ENCODE assay signal across 10 cellular contexts in the genomic region with DNA sequence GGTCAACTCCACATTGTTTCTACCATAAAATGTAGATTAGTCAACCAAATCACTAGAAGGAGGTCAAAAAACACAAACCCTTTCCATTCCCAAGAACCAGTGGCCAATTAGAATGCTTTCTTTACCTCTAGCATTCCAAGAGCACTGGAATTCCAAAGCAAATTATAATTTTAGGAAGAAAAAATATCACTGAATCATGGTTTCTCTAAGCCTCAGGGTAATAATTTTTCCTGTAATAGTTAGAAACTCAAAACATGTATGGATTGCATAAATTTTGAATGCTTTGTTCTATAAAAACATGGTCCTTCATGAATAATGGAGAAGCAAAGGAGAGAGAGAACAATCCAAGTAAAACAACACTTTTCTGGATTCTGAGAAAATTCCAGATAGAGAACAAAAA. TPM values are rescaled to one million over a fixed set of nuclear protein-coding genes. Genes with fewer than 3 reads are reported as not detected.
"Had no signal": no experiment of that assay in that cellular context is flagged by ENCODE, and none has a peak within 500 bp of the region (broad histone marks: within the 10 kb centered on the region; RNA-seq: fewer than 3 reads in every experiment).

No MANE protein-coding gene starts in this region.

- H3K9me3 ChIP-seq: SJSA1, thyroid gland had no signal

- H3K27me3 ChIP-seq: SJSA1, thyroid gland had no signal

- DNase-seq: activated CD4-positive, CD25-positive, alpha-beta regulatory T cell; activated T-cell treated with anti-CD3 and anti-CD28 coated beads for 4 hours; aorta; dorsolateral prefrontal cortex; hypothalamus; stimulated activated CD4-positive, alpha-beta T cell treated with anti-CD3 and anti-CD28 coated beads, Interleukin-15, amount 100 ng/mL, for 24 hours; stimulated activated CD4-positive, alpha-beta T cell treated with anti-CD3 and anti-CD28 coated beads, Interleukin-4, amount 100 ng/mL, for 24 hours; thyroid gland had no signal

- H3K27ac ChIP-seq: dorsolateral prefrontal cortex, SJSA1 had no signal

- H3K4me1 ChIP-seq: SJSA1 had no signal

- H3K36me3 ChIP-seq: SJSA1, thyroid gland had no signal

- H3K4me3 ChIP-seq: dorsolateral prefrontal cortex, SJSA1, thyroid gland had no signal

RNA-seq across cellular contexts. Expression of a gene that starts 39.5 kb away (rescaled TPM):
- total RNA-seq: bronchial epithelial cell had no signal
